In the genomic region with DNA sequence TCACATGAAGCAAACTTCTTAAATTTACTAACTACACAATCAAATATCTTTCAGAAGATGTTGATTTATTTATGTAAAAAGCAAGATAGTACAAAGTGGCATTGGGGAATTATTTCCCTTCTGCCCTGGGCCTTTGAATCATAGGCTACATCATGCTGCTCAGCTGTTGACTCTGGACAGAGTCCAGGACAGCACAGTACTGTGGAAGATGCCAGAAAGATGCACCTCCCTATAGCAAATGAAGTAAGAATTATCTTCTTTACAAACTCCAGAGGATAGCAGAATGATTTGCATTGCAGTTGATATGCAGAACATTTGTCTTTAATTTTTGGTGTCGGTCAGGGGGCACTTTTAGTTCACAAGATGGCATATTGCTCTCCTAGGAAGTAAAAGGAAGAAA, we compare ENCODE assay signal across 13 cellular contexts.
DNase-seq lines count a peak whose midpoint lies in the region; ATAC-seq and TF ChIP-seq lines count a peak whose summit lies in the region.
"Had no signal": no experiment of that assay in that cellular context is flagged by ENCODE, and none has a peak within 500 bp of the region (broad histone marks: within the 10 kb centered on the region; RNA-seq: fewer than 3 reads in every experiment).

No MANE protein-coding gene starts in this region.

- no peak for TF ChIP-seq CTCF in IMR-90 (conservative IDR thresholded peaks at IDR 0.05; ENCODE audit: low read depth, low read length)

- no peaks in the 10 kb centered on the region for H3K36me3 Mint-ChIP-seq in stimulated activated memory B cell treated with anti-CD40 and anti-IgM and Interleukin-4, amounts not matched to agents 10 μg/mL and 1 μg/mL and 100 μg/mL, for 72 hours

- H3K9me3 Mint-ChIP-seq in stimulated activated memory B cell treated with anti-CD40 and anti-IgM and Interleukin-4, amounts not matched to agents 10 μg/mL and 1 μg/mL and 100 μg/mL, for 72 hours: no peaks in the 10 kb centered on the region
- H3K9me3 Mint-ChIP-seq: activated T-cell treated with anti-CD3 and anti-CD28 coated beads, Interleukin-2, amount 50 U/mL, for 4 hours had no signal

- in situ Hi-C loops in IMR-90 (cut with MboI; ENCODE audit: low sequenced_read_pairs): no loop called here

- no peak overlapping the region for H2BK5ac ChIP-seq in IMR-90 (ENCODE audit: low read depth, low read length, poor library complexity, severe bottlenecking)

- intact Hi-C loops in IMR-90 (cut with micrococcal nuclease): no loop called here

- no peak overlapping the region for H3K23ac ChIP-seq in IMR-90 (ENCODE audit: low read depth, low read length)

- H4K20me1 ChIP-seq in IMR-90 (ENCODE audit: insufficient read depth, low read length): no peaks in the 10 kb centered on the region

- H3K4me3 ChIP-seq in IMR-90 (ENCODE audit: insufficient read depth, low read depth, low read length): no peak overlapping the region
- H3K4me3 ChIP-seq: SK-N-MC had no signal

- H3K79me1 ChIP-seq in IMR-90 (ENCODE audit: low read depth in 1 of 2, low read length in 2 of 2): no peaks in the 10 kb centered on the region

- H3K56ac ChIP-seq in IMR-90 (ENCODE audit: extremely low read depth, insufficient read depth, low read length): no peak overlapping the region

- no peaks in the 10 kb centered on the region for H3K4me1 Mint-ChIP-seq in stimulated activated memory B cell treated with anti-CD40 and anti-IgM and Interleukin-4, amounts not matched to agents 10 μg/mL and 1 μg/mL and 100 μg/mL, for 72 hours
- H3K4me1 Mint-ChIP-seq: central memory CD8-positive, alpha-beta T cell; neural crest cell had no signal

- no peak overlapping the region for H2AK9ac ChIP-seq in IMR-90 (replicated peaks; ENCODE audit: low read depth, low read length, poor library complexity)

- no peak overlapping the region for H3K14ac ChIP-seq in IMR-90 (replicated peaks; ENCODE audit: low read depth, low read length)

- no peak overlapping the region for H2BK15ac ChIP-seq in IMR-90 (ENCODE audit: low read depth, low read length)

- H2BK20ac ChIP-seq in IMR-90 (ENCODE audit: low read depth, low read length): no peak overlapping the region

- H3K4me1 ChIP-seq in IMR-90 (ENCODE audit: control insufficient read depth, insufficient read depth, low read length): no peaks in the 10 kb centered on the region

- no peak for TF ChIP-seq RAD21 in IMR-90 (IDR thresholded peaks at IDR 0.05; ENCODE audit: low read length)

- H3K4me2 ChIP-seq in IMR-90 (ENCODE audit: low read depth, low read length): no peak overlapping the region

- no peak overlapping the region for H3K4ac ChIP-seq in IMR-90 (ENCODE audit: low read depth, low read length)

- DNase-seq in AG08396 (ENCODE audit: low spot score): peak; percentile 33
- peak; percentile 64 for DNase-seq in IMR-90
- peak; percentile 85 for DNase-seq in brain pericyte (ENCODE audit: low read depth, low spot score)
- DNase-seq in kidney tubule cell (ENCODE audit: low spot score): peak; percentile 40
- DNase-seq in SKM-1 treated with dmso at 0.1 percent for 144 hours (lab: John Stamatoyannopoulos, UW; ENCODE audit: unreplicated experiment): no peak
- DNase-seq in stimulated activated CD4-positive, alpha-beta T cell treated with anti-CD3 and anti-CD28 coated beads, Interleukin-4, amount 100 ng/mL, for 1 hour: no peak
- DNase-seq: activated T-cell treated with anti-CD3 and anti-CD28 coated beads, Interleukin-2, amount 50 U/mL, for 4 hours; NCI-H526 had no signal

- H2BK120ac ChIP-seq in IMR-90 (ENCODE audit: low read depth, low read length): no peak overlapping the region

- no peak overlapping the region for H2AK5ac ChIP-seq in IMR-90 (ENCODE audit: low read depth, low read length)

- H3K9me1 ChIP-seq in IMR-90 (ENCODE audit: insufficient read depth, low read length): no peaks in the 10 kb centered on the region

- CTCF ChIA-PET in IMR-90 (lab: Yijun Ruan, JAX): no interaction called here

- no peak overlapping the region for H4K5ac ChIP-seq in IMR-90 (ENCODE audit: low read depth, low read length)

- H4K91ac ChIP-seq in IMR-90 (ENCODE audit: insufficient read depth, low read depth, low read length): no peak overlapping the region

- H3K27me3 Mint-ChIP-seq in stimulated activated memory B cell treated with anti-CD40 and anti-IgM and Interleukin-4, amounts not matched to agents 10 μg/mL and 1 μg/mL and 100 μg/mL, for 72 hours: no peaks in the 10 kb centered on the region
- H3K27me3 Mint-ChIP-seq: central memory CD8-positive, alpha-beta T cell had no signal

- H2AFZ ChIP-seq in IMR-90 (replicated peaks; ENCODE audit: low read length, poor library complexity): no peak overlapping the region

- no peak overlapping the region for H3K18ac ChIP-seq in IMR-90 (ENCODE audit: low read depth, low read length)

- H3K9ac ChIP-seq in IMR-90 (ENCODE audit: low read depth, low read length): no peak overlapping the region

- H3K36me3 ChIP-seq in IMR-90 (ENCODE audit: control insufficient read depth, insufficient read depth, low read length): no peaks in the 10 kb centered on the region

- no TSS peak for BruUV-seq in IMR-90 (replicated peaks; lab: Mats Ljungman, UMichigan)

- POLR2A ChIA-PET in IMR-90 (lab: Charles Lee; ENCODE audit: unreplicated experiment): no interaction called here

- no peak overlapping the region for H3K4me3 Mint-ChIP-seq in stimulated activated memory B cell treated with anti-CD40 and anti-IgM and Interleukin-4, amounts not matched to agents 10 μg/mL and 1 μg/mL and 100 μg/mL, for 72 hours
- H3K4me3 Mint-ChIP-seq: activated T-cell treated with anti-CD3 and anti-CD28 coated beads, Interleukin-2, amount 50 U/mL, for 4 hours; central memory CD8-positive, alpha-beta T cell; neural crest cell had no signal

- WGBS in IMR-90 (ENCODE audit: extremely low coverage in 2 of 2, insufficient read length in 1 of 2), 2 experiments: no CpG with 5 or more reads among the region's 1 CpG

- no peaks in the 10 kb centered on the region for H3K27me3 ChIP-seq in IMR-90 (ENCODE audit: control insufficient read depth, insufficient read depth, low read length)

- dilution Hi-C loops in IMR-90 (cut with HindIII; ENCODE audit: low sequenced_read_pairs, unreplicated experiment): no loop called here

- TF ChIP-seq POLR2A in IMR-90 (IDR thresholded peaks at IDR 0.05; ENCODE audit: low read depth, low read length): no peak

- H4K8ac ChIP-seq in IMR-90 (ENCODE audit: low read depth in 2 of 2, low read length in 2 of 2): no peak overlapping the region

- H3K27ac ChIP-seq in IMR-90 (ENCODE audit: insufficient read depth, low read length): no peak overlapping the region
- H3K27ac ChIP-seq: SK-N-MC had no signal

- H3K27ac Mint-ChIP-seq in stimulated activated memory B cell treated with anti-CD40 and anti-IgM and Interleukin-4, amounts not matched to agents 10 μg/mL and 1 μg/mL and 100 μg/mL, for 72 hours: no peak overlapping the region

- peak; percentile 71 for ATAC-seq in IMR-90 (ENCODE audit: low read depth)
- ATAC-seq in HG03442 (IDR thresholded peaks at IDR 0.05; ENCODE audit: unreplicated experiment): no peak
- no peak for ATAC-seq in stimulated activated memory B cell treated with anti-CD40 and anti-IgM and Interleukin-4, amounts not matched to agents 10 μg/mL and 1 μg/mL and 100 μg/mL, for 72 hours
- ATAC-seq: activated T-cell treated with anti-CD3 and anti-CD28 coated beads, Interleukin-2, amount 50 U/mL, for 4 hours had no signal

- no peaks in the 10 kb centered on the region for H3K9me3 ChIP-seq in IMR-90 (ENCODE audit: control insufficient read depth, insufficient read depth, low read length)

TF ChIP-seq in IMR-90, 13 proteins besides CTCF, POLR2A, EP300 and RAD21:
- no peak for TF ChIP-seq SMC3 (IDR thresholded peaks at IDR 0.05; ENCODE audit: low read depth, low read length)
- no peak for TF ChIP-seq NFE2L2 (IDR thresholded peaks at IDR 0.05; ENCODE audit: low read depth, low read length)
- no peak for TF ChIP-seq MAFK (IDR thresholded peaks at IDR 0.05; ENCODE audit: low read depth, low read length)
- no peak for TF ChIP-seq MXI1 (IDR thresholded peaks at IDR 0.05; ENCODE audit: borderline replicate concordance, low read depth, low read length)
- no peak for TF ChIP-seq CHD1 (IDR thresholded peaks at IDR 0.05; ENCODE audit: low read depth, low read length)
- no peak for TF ChIP-seq FOS (IDR thresholded peaks at IDR 0.05; ENCODE audit: low read depth, low read length)
- TF ChIP-seq, protein P1, sequence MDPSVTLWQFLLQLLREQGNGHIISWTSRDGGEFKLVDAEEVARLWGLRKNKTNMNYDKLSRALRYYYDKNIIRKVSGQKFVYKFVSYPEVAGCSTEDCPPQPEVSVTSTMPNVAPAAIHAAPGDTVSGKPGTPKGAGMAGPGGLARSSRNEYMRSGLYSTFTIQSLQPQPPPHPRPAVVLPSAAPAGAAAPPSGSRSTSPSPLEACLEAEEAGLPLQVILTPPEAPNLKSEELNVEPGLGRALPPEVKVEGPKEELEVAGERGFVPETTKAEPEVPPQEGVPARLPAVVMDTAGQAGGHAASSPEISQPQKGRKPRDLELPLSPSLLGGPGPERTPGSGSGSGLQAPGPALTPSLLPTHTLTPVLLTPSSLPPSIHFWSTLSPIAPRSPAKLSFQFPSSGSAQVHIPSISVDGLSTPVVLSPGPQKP (IDR thresholded peaks at IDR 0.05; ENCODE audit: borderline replicate concordance, low read depth, low read length): no peak
- no peak for TF ChIP-seq MAZ (IDR thresholded peaks at IDR 0.05; ENCODE audit: borderline replicate concordance, low read depth, low read length)
- no peak for TF ChIP-seq BHLHE40 (IDR thresholded peaks at IDR 0.05; ENCODE audit: low read depth, low read length)
- TF ChIP-seq RFX5 (IDR thresholded peaks at IDR 0.05; ENCODE audit: low read depth, low read length): no peak
- no peak for TF ChIP-seq USF2 (IDR thresholded peaks at IDR 0.05; ENCODE audit: low read depth, low read length)
- no peak for TF ChIP-seq CEBPB (IDR thresholded peaks at IDR 0.05; ENCODE audit: low read depth, low read length)
- TF ChIP-seq RCOR1 (IDR thresholded peaks at IDR 0.05; ENCODE audit: insufficient replicate concordance, low read length): no peak

Comparison
In these comparisons a context has a peak if more than half of its experiments do, and no peak if none do; other contexts are left out.
1. DNase-seq: peak in AG08396 (single experiment), IMR-90 (single experiment), brain pericyte (single experiment) and kidney tubule cell (single experiment); none in SKM-1 treated with dmso at 0.1 percent for 144 hours (single experiment) and stimulated activated CD4-positive, alpha-beta T cell treated with anti-CD3 and anti-CD28 coated beads, Interleukin-4, amount 100 ng/mL, for 1 hour (single experiment).